In genomic region chr17:46783031-46783593, GRCh38 we compare ENCODE assay signal across 20 cellular contexts. TPM values are rescaled to one million over a fixed set of nuclear protein-coding genes. Genes with fewer than 3 reads are reported as not detected.
DNase-seq lines count a peak whose midpoint lies in the region; ATAC-seq, FAIRE-seq and TF ChIP-seq lines count a peak whose summit lies in the region.
"Had no signal": no experiment of that assay in that cellular context is flagged by ENCODE, and none has a peak within 500 bp of the region (broad histone marks: within the 10 kb centered on the region; RNA-seq: fewer than 3 reads in every experiment).

No MANE protein-coding gene starts in this region.

- H3K4me3 ChIP-seq in body of pancreas (no peak overlapping the region), mucosa of descending colon (no peak overlapping the region)
- H3K4me3 ChIP-seq: gastroesophageal sphincter had no signal

- 29 to 38% methylated on average over 7 of the region's 7 CpGs for WGBS in body of pancreas, 2 donors

- TF ChIP-seq POLR2A in body of pancreas (IDR thresholded peaks at IDR 0.05), result no peak

- H3K9me3 ChIP-seq in body of pancreas, result no peaks in the 10 kb centered on the region
- no peaks in the 10 kb centered on the region for H3K9me3 ChIP-seq in mucosa of descending colon
- H3K9me3 ChIP-seq: gastroesophageal sphincter, neutrophil had no signal

- intact Hi-C loops in Right ventricle myocardium superior (cut with DNase I) (no loop called here), cardiac septum (cut with DNase I) (no loop called here), body of pancreas (cut with DNase I) (no loop called here), mucosa of descending colon (cut with DNase I, micrococcal nuclease) (no loop called here)

- peak overlapping the region in 3 of 4 donors; percentile 17 to 25 (median 23) for H3K27ac ChIP-seq in body of pancreas
- H3K27ac ChIP-seq: gastroesophageal sphincter, neutrophil had no signal

- H3K27me3 ChIP-seq in body of pancreas, result no peaks in the 10 kb centered on the region
- H3K27me3 ChIP-seq: gastroesophageal sphincter had no signal

- DNase-seq in Right ventricle myocardium superior (peak; percentile 18), cardiac septum (ENCODE audit: low spot score) (no peak), body of pancreas (peak; percentile 35 to 64 (median 48)), mucosa of descending colon (peak in 2 of 3 donors; percentile 64 to 67), NCI-H446 (lab: John Stamatoyannopoulos, UW) (no peak), frontal cortex (ENCODE audit: low spot score in 2 of 2) (no peak)
- DNase-seq: activated T-cell treated with anti-CD3 and anti-CD28 coated beads for 4 hours; amniotic stem cell; CD4-positive, alpha-beta T cell; KG1; left cardiac atrium; NCI-H1048; stimulated activated CD4-positive, alpha-beta T cell treated with anti-CD3 and anti-CD28 coated beads, Interleukin-12 subunit alpha, Interleukin-12 subunit beta, amount 100 ng/mL, for 4 hours; stimulated activated CD8-positive, alpha-beta memory T cell treated with anti-CD3 and anti-CD28 coated beads, Interleukin-4, amount 100 ng/mL, for 48 hours; T-helper 1 cell had no signal

- ATAC-seq in Right ventricle myocardium superior (ENCODE audit: poor library complexity) (no peak), body of pancreas (no peak), mucosa of descending colon (peak; percentile 65), GM21526 (IDR thresholded peaks at IDR 0.05; ENCODE audit: low FRiP score, unreplicated experiment) (no peak), HG03521 (IDR thresholded peaks at IDR 0.05; ENCODE audit: unreplicated experiment) (no peak)
- ATAC-seq: gastroesophageal sphincter, Right ventricle myocardium inferior had no signal

- H3K36me3 ChIP-seq in body of pancreas (replicated peaks in 1 of 2; ENCODE audit: insufficient read depth in 1 of 2, low read depth in 2 of 2), result no peaks in the 10 kb centered on the region
- no peaks in the 10 kb centered on the region for H3K36me3 ChIP-seq in mucosa of descending colon (ENCODE audit: low read depth)
- H3K36me3 ChIP-seq: gastroesophageal sphincter, neutrophil had no signal

- TF ChIP-seq CTCF in body of pancreas (IDR thresholded peaks at IDR 0.05) (no peak), mucosa of descending colon (IDR thresholded peaks at IDR 0.05) (no peak)

- peaks cover 18% of the 10 kb centered on the region for H3K4me1 ChIP-seq in body of pancreas
- peaks cover 4% of the 10 kb centered on the region for H3K4me1 ChIP-seq in mucosa of descending colon (ENCODE audit: low read depth)
- H3K4me1 ChIP-seq: gastroesophageal sphincter had no signal

- no peak for FAIRE-seq in frontal cortex (lab: Jason Lieb, UNC)

RNA-seq across cellular contexts. Expression of gene WNT3, which starts 35.4 kb away (rescaled TPM):
- 0.91 TPM for total RNA-seq in Right ventricle myocardium superior
- total RNA-seq in cardiac septum, result 0.89 TPM
- 1 to 10 TPM in 1 of 2 donors, under 1 TPM in 1; 0.26 to 1.6 TPM for total RNA-seq in body of pancreas
- total RNA-seq in mucosa of descending colon, result 1 to 10 TPM in 1 of 3 donors, under 1 TPM in 2; 0.29 to 1.1 (median 0.41) TPM
- 6.1 TPM for total RNA-seq in frontal cortex
- total RNA-seq: CD4-positive, alpha-beta T cell had no signal

Comparison
In these comparisons a context has a peak if more than half of its experiments do, and no peak if none do; other contexts are left out.
1. DNase-seq: peak in Right ventricle myocardium superior (single experiment), body of pancreas (4 of 4) and mucosa of descending colon (2 of 3); none in cardiac septum (single experiment), NCI-H446 (0 of 2) and frontal cortex (0 of 2).